1 cellular context compared by ENCODE assay signal in genomic region chr21:45517249-45518065, GRCh38.
A peak's percentile ranks its signal among the peaks of the same experiment; 100 is the strongest.
TF ChIP-seq lines count a peak whose summit lies in the region.

No MANE protein-coding gene starts in this region.

TF ChIP-seq in HepG2, 621 proteins besides CTCF, POLR2A, EP300 and RAD21 (continued from another document):
- no peak for TF ChIP-seq ZBTB40 (IDR thresholded peaks at IDR 0.05)
- no peak for TF ChIP-seq ZBTB40 (CRISPR knock-in tag; IDR thresholded peaks at IDR 0.05)
- no peak for TF ChIP-seq ZNF350 (CRISPR knock-in tag; IDR thresholded peaks at IDR 0.05; ENCODE audit: borderline replicate concordance, low read depth)
- TF ChIP-seq ZNF597 (CRISPR knock-in tag; IDR thresholded peaks at IDR 0.05) = no peak
- no peak for TF ChIP-seq FOXM1 (CRISPR knock-in tag; IDR thresholded peaks at IDR 0.05)
- no peak for TF ChIP-seq STAT5B (CRISPR knock-in tag; IDR thresholded peaks at IDR 0.05)
- TF ChIP-seq CEBPG (CRISPR knock-in tag; IDR thresholded peaks at IDR 0.05) = peak; percentile 90
- TF ChIP-seq CC2D1A (CRISPR knock-in tag; IDR thresholded peaks at IDR 0.05) = no peak
- TF ChIP-seq RFX3 (CRISPR knock-in tag; IDR thresholded peaks at IDR 0.05) = no peak
- TF ChIP-seq PLRG1 (conservative IDR thresholded peaks at IDR 0.05) = no peak
- no peak for TF ChIP-seq PRPF4 (IDR thresholded peaks at IDR 0.05; ENCODE audit: low read depth, low read length, poor library complexity, severe bottlenecking)
- TF ChIP-seq ZNF790 (CRISPR knock-in tag; IDR thresholded peaks at IDR 0.05; ENCODE audit: borderline replicate concordance) = no peak
- no peak for TF ChIP-seq GLI4 (CRISPR knock-in tag; IDR thresholded peaks at IDR 0.05; ENCODE audit: borderline replicate concordance)
- peak; percentile 37; the same call in 1 of the 2 replicates for TF ChIP-seq THRA (CRISPR knock-in tag; IDR thresholded peaks at IDR 0.05; ENCODE audit: borderline replicate concordance)
- TF ChIP-seq SYNCRIP (IDR thresholded peaks at IDR 0.05; ENCODE audit: insufficient read depth, low read depth, low read length) = no peak
- no peak for TF ChIP-seq NFIC (IDR thresholded peaks at IDR 0.05; ENCODE audit: low read length)
- no peak for TF ChIP-seq SMAD1 (CRISPR knock-in tag; IDR thresholded peaks at IDR 0.05; ENCODE audit: borderline replicate concordance, low read depth)
- no peak for TF ChIP-seq HNRNPK (IDR thresholded peaks at IDR 0.05; ENCODE audit: low read depth, low read length, poor library complexity, severe bottlenecking)
